Comparison of ENCODE assay signal across 8 cellular contexts in the genomic region with DNA sequence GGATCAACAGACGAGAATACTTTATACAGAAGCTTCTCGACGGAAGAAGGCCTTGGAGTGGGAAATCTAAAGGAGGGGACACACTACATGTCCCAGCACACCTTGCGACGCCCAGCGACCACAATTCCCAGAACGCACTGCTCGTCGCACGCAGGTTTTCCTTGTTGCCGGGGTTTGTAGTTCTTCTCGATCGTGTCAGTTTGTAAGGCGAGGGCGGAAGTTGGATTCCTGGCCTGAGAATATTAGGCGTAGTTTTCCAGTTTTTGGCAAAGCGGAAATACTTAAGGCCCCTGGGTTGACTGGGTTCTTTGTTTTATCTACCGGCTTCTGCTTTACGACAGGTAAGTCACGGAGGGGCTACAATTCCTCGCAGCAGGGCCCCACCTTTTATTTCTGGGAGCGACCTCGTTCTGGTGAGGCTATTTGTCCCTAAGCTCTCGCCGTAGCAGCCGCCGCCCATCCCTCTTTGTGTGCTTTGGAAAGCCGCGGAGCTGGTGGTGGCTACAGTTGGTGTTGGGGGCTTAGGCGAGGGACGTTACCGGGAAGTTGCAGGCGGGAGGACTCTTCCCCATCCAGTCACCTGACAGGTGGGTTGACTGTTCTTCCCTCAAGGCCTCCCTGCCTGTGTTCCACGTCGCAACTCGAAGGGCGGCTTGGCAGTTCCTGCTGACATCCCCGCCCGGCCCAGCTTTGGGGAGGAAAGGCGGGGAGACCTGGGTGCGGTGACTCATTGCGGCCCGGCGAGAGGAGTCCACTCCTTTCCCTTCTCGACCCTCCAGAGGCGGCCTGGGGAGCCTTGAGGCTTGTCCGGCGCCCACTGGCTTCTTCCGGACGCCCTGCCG. TPM values are rescaled to one million over a fixed set of nuclear protein-coding genes. Genes with fewer than 3 reads are reported as not detected.
DNase-seq lines count a peak whose midpoint lies in the region; ATAC-seq and TF ChIP-seq lines count a peak whose summit lies in the region.

A gene (plus strand): TSS at position 183 of the 842 bp plus-strand sequence. CDS start 2,687 bp downstream, outside the sequence.

- ATAC-seq in GM18519 (IDR thresholded peaks at IDR 0.05; ENCODE audit: low FRiP score, unreplicated experiment): peak; percentile 69
- ATAC-seq in HG03064 (IDR thresholded peaks at IDR 0.05; ENCODE audit: low read depth, unreplicated experiment): peak; percentile 81
- ATAC-seq in gastrocnemius medialis: peak; percentile 99 to 100

- peak; percentile 17 to 26 for TF ChIP-seq POLR2A in gastrocnemius medialis (IDR thresholded peaks at IDR 0.05)

- intact Hi-C loops in gastrocnemius medialis (cut with DNase I; ENCODE audit: low total_unique reads): loop anchor here (5.0 kb wide), 5 partner anchors 235 to 870 kb away; a partner anchor contains a TSS

- peaks cover 2% of the 10 kb centered on the region for H3K36me3 ChIP-seq in brain microvascular endothelial cell (replicated peaks)
- H3K36me3 ChIP-seq in iPS DF 6.9 (ENCODE audit: control insufficient read depth, insufficient read depth, low read length): no peaks in the 10 kb centered on the region
- H3K36me3 ChIP-seq in gastrocnemius medialis: peaks cover 0 to 9% of the 10 kb centered on the region in 2 donors

- H3K4me1 ChIP-seq in iPS DF 6.9 (ENCODE audit: control insufficient read depth, insufficient read depth, low read length): no peaks in the 10 kb centered on the region
- peaks cover 13 to 16% of the 10 kb centered on the region in 2 donors for H3K4me1 ChIP-seq in gastrocnemius medialis

- no peaks in the 10 kb centered on the region for H3K9me3 ChIP-seq in iPS DF 6.9 (ENCODE audit: control insufficient read depth, insufficient read depth, low read length)
- no peaks in the 10 kb centered on the region for H3K9me3 ChIP-seq in gastrocnemius medialis

- H3K4me3 ChIP-seq in brain microvascular endothelial cell (ENCODE audit: low read depth, low read length) (peak within 1 kb of the TSS; percentile 78), iPS DF 6.9 (ENCODE audit: low read length) (peak within 1 kb of the TSS; percentile 82), gastrocnemius medialis (peak within 1 kb of the TSS; percentile 85 to 95 (median 92))

- H3K27ac ChIP-seq in brain microvascular endothelial cell: peak within 1 kb of the TSS; percentile 90
- H3K27ac ChIP-seq in iPS DF 6.9 (ENCODE audit: low read length): no peak within 1 kb of the TSS
- H3K27ac ChIP-seq in gastrocnemius medialis: peak within 1 kb of the TSS; percentile 81 to 93 (median 88)

- DNase-seq in A172 (ENCODE audit: low spot score): peak; percentile 94
- DNase-seq in NCI-H2107 treated with DMSO at 0.1 percent for 48 hours (lab: John Stamatoyannopoulos, UW; ENCODE audit: unreplicated experiment): peak; percentile 93
- peak; percentile 86 for DNase-seq in UCSD-AML1 (lab: John Stamatoyannopoulos, UW; ENCODE audit: unreplicated experiment)
- peak; percentile 96 for DNase-seq in brain microvascular endothelial cell
- peak; percentile 82 for DNase-seq in iPS DF 6.9 (ENCODE audit: low read depth, low spot score)
- DNase-seq in gastrocnemius medialis: peak; percentile 87 to 89

- TF ChIP-seq CTCF in brain microvascular endothelial cell (IDR thresholded peaks at IDR 0.05; ENCODE audit: low read depth, low read length, missing control alignments) (peak; percentile 3), gastrocnemius medialis (IDR thresholded peaks at IDR 0.05 in 4 of 5, conservative IDR thresholded peaks at IDR 0.05 in 1 of 5) (peak in 1 of 5 experiments; percentile 41)

- H3K27me3 ChIP-seq in brain microvascular endothelial cell (replicated peaks): no peaks in the 10 kb centered on the region
- no peaks in the 10 kb centered on the region for H3K27me3 ChIP-seq in iPS DF 6.9 (ENCODE audit: control insufficient read depth, insufficient read depth, low read length)
- no peaks in the 10 kb centered on the region for H3K27me3 ChIP-seq in gastrocnemius medialis

- no CpG with 5 or more reads among the region's 51 CpGs for WGBS in iPS DF 6.9 (ENCODE audit: insufficient coverage, insufficient read length)

- in situ Hi-C loops in brain microvascular endothelial cell (cut with HindIII; ENCODE audit: low pct_ligation_motif_present, low sequenced_read_pairs): no loop called here
- in situ Hi-C loops in gastrocnemius medialis (cut with MboI; ENCODE audit: low sequenced_read_pairs in 4 of 4): loop anchor here in 2 of 4 donors (25.0 kb wide), 2 partner anchors 250 to 750 kb away; a partner anchor contains a TSS

RNA-seq across cellular contexts. Expression of the gene that starts here (rescaled TPM):
- 154 and 181 TPM in 2 replicates for total RNA-seq in A172 (2014; rRNA removed; shearing (Covaris generic))
- total RNA-seq in gastrocnemius medialis: 10 to 100 TPM; 40.0 to 93.7 (median 59.3) TPM
